Comparison of ENCODE assay signal across 15 cellular contexts in the genomic region with DNA sequence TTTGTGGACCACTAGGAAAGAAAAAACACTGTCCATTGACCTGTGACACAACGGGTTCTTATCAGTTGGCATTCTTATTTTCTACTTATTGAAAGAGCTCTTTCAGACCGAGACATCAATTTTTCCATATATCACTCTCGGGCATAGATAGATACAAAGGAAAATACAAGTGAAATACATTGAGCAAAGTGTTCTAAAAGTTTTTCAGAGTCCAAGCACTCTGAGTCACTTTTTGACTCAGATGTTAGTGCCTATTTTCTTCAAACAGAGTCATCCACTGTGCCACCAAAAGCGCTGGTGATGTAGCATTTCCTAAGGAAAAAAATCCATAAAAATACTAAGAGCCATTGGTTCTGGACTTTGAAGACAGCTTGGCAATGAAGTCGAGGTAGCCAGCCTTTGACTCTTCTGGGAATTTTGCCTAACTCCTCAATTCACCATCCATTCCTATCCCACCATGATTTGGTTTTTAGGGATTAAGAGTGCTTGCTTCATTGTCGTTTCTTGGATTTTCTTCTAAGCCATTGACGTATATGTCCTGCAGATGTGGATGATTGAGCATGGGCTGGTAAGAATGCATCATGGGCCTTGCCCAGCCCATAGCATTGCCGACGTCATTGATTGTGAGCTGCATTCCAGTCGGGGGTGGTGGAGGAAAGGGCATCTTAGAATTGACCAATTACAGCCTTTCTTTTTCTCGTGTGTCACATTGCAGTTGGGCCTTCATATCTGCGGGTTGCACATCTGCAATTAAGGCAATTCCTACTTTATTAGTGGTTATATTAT. TPM values are rescaled to one million over a fixed set of nuclear protein-coding genes. Genes with fewer than 3 reads are reported as not detected.
DNase-seq lines count a peak whose midpoint lies in the region; ATAC-seq and TF ChIP-seq lines count a peak whose summit lies in the region.
"Had no signal": no experiment of that assay in that cellular context is flagged by ENCODE, and none has a peak within 500 bp of the region (broad histone marks: within the 10 kb centered on the region; RNA-seq: fewer than 3 reads in every experiment).

No MANE protein-coding gene starts in this region.

- peaks cover 11% of the 10 kb centered on the region for H3K36me3 Mint-ChIP-seq in activated CD8-positive, alpha-beta memory T cell treated with anti-CD3 and anti-CD28 coated beads, Interleukin-2, amount 10 ng/mL, durations not matched to agents 7 days and 5 days
- peaks cover 0 to 2% (median 0%) of the 10 kb centered on the region in 3 donors for H3K36me3 Mint-ChIP-seq in immature natural killer cell

- DNase-seq in activated CD8-positive, alpha-beta memory T cell treated with anti-CD3 and anti-CD28 coated beads for 24 hours: peak; percentile 9
- no peak for DNase-seq in activated CD8-positive, alpha-beta memory T cell treated with anti-CD3 and anti-CD28 coated beads, Interleukin-2, amount 10 ng/mL, durations not matched to agents 7 days and 5 days
- peak; percentile 54 for DNase-seq in RPMI7951 (ENCODE audit: low read depth)
- DNase-seq in epithelial cell of esophagus (ENCODE audit: low read depth): peak; percentile 33
- no peak for DNase-seq in smooth muscle cell (lab: John Stamatoyannopoulos, UW; ENCODE audit: unreplicated experiment)
- DNase-seq in Ammon's horn (ENCODE audit: low spot score): no peak
- DNase-seq in immature natural killer cell: no peak
- DNase-seq in NCI-H2029 (lab: John Stamatoyannopoulos, UW): no peak
- DNase-seq: DMS53; NK-92 treated with Interleukin-12 subunit alpha and Interleukin-12 subunit beta, amount 100 ng/mL, for 24 hours; posterior cingulate gyrus; uterus had no signal

- TF ChIP-seq CTCF in epithelial cell of esophagus (IDR thresholded peaks at IDR 0.05; ENCODE audit: insufficient read depth, low read depth, low read length, missing control alignments): no peak
- no peak for TF ChIP-seq CTCF in smooth muscle cell (IDR thresholded peaks at IDR 0.05; ENCODE audit: borderline replicate concordance, insufficient read depth, poor library complexity, severe bottlenecking)

- H3K36me3 ChIP-seq in smooth muscle cell (ENCODE audit: low read depth): no peaks in the 10 kb centered on the region
- H3K36me3 ChIP-seq: uterus had no signal

- no peak overlapping the region for H3K27ac Mint-ChIP-seq in activated CD8-positive, alpha-beta memory T cell treated with anti-CD3 and anti-CD28 coated beads, Interleukin-2, amount 10 ng/mL, durations not matched to agents 7 days and 5 days
- no peak overlapping the region for H3K27ac Mint-ChIP-seq in immature natural killer cell
- H3K27ac Mint-ChIP-seq: WTC11 had no signal

- peaks cover 91% of the 10 kb centered on the region for H3K79me2 ChIP-seq in smooth muscle cell (ENCODE audit: low read depth)

- H3K4me1 ChIP-seq in smooth muscle cell (ENCODE audit: low read depth): peaks cover 34% of the 10 kb centered on the region
- H3K4me1 ChIP-seq: uterus had no signal

- peaks cover 24% of the 10 kb centered on the region for H4K20me1 ChIP-seq in smooth muscle cell (ENCODE audit: low read depth)

- no peaks in the 10 kb centered on the region for H3K27me3 Mint-ChIP-seq in activated CD8-positive, alpha-beta memory T cell treated with anti-CD3 and anti-CD28 coated beads, Interleukin-2, amount 10 ng/mL, durations not matched to agents 7 days and 5 days
- H3K27me3 Mint-ChIP-seq in immature natural killer cell (ENCODE audit: low read depth in 3 of 3): peaks cover 0 to 3% (median 0%) of the 10 kb centered on the region in 3 donors

- H3K9ac ChIP-seq in smooth muscle cell (ENCODE audit: low read depth): peak overlapping the region; percentile 67
- H3K9ac ChIP-seq: KMS-11 had no signal

- H3K4me1 Mint-ChIP-seq in activated CD8-positive, alpha-beta memory T cell treated with anti-CD3 and anti-CD28 coated beads, Interleukin-2, amount 10 ng/mL, durations not matched to agents 7 days and 5 days: peaks cover 20% of the 10 kb centered on the region
- peaks cover 23 to 59% of the 10 kb centered on the region in 2 donors for H3K4me1 Mint-ChIP-seq in immature natural killer cell

- 56% methylated on average over 12 of the region's 12 CpGs for WGBS in smooth muscle cell (ENCODE audit: low lambda C conversion rate)

- no peaks in the 10 kb centered on the region for H3K9me3 ChIP-seq in smooth muscle cell (replicated peaks; ENCODE audit: low read depth)
- H3K9me3 ChIP-seq: uterus had no signal

- H3K4me3 Mint-ChIP-seq in activated CD8-positive, alpha-beta memory T cell treated with anti-CD3 and anti-CD28 coated beads, Interleukin-2, amount 10 ng/mL, durations not matched to agents 7 days and 5 days: no peak overlapping the region
- H3K4me3 Mint-ChIP-seq in immature natural killer cell: no peak overlapping the region
- H3K4me3 Mint-ChIP-seq: WTC11 had no signal

- H3F3A ChIP-seq in smooth muscle cell (ENCODE audit: low read depth): peaks cover 31% of the 10 kb centered on the region

- peak overlapping the region; percentile 95 for H3K27ac ChIP-seq in smooth muscle cell (ENCODE audit: low read depth)
- H3K27ac ChIP-seq: KMS-11, uterus had no signal

- CTCF ChIA-PET in activated CD8-positive, alpha-beta memory T cell treated with anti-CD3 and anti-CD28 coated beads, Interleukin-2, amount 10 ng/mL, durations not matched to agents 7 days and 5 days (lab: Charles Lee): interaction anchor here (1.4 kb wide), 1 partner anchor 9 kb away, joined by 3 read pairs; no protein-coding TSS in a partner anchor

- H3K9me3 Mint-ChIP-seq in activated CD8-positive, alpha-beta memory T cell treated with anti-CD3 and anti-CD28 coated beads, Interleukin-2, amount 10 ng/mL, durations not matched to agents 7 days and 5 days (ENCODE audit: low read depth): peaks cover 2% of the 10 kb centered on the region
- H3K9me3 Mint-ChIP-seq in immature natural killer cell: no peaks in the 10 kb centered on the region

- no peaks in the 10 kb centered on the region for H3K27me3 ChIP-seq in smooth muscle cell (ENCODE audit: low read depth)
- H3K27me3 ChIP-seq: uterus had no signal

- H3K4me3 ChIP-seq in epithelial cell of esophagus (ENCODE audit: low read length): no peak overlapping the region
- H3K4me3 ChIP-seq in smooth muscle cell: no peak overlapping the region
- H3K4me3 ChIP-seq: GM12878, uterus had no signal

- no peak for ATAC-seq in activated CD8-positive, alpha-beta memory T cell treated with anti-CD3 and anti-CD28 coated beads, Interleukin-2, amount 10 ng/mL, durations not matched to agents 7 days and 5 days
- ATAC-seq: GM12878, WTC11 had no signal

- peak overlapping the region; percentile 62 for H3K4me2 ChIP-seq in smooth muscle cell
- H3K4me2 ChIP-seq: KMS-11 had no signal

- H2AFZ ChIP-seq in smooth muscle cell (ENCODE audit: low read depth): no peak overlapping the region

RNA-seq across cellular contexts. Expression of a gene that starts 10.6 kb away (rescaled TPM):
- 10 to 100 TPM; 25.0 to 30.2 TPM for total RNA-seq in activated CD8-positive, alpha-beta memory T cell treated with anti-CD3 and anti-CD28 coated beads, Interleukin-2, amount 10 ng/mL, durations not matched to agents 7 days and 5 days
- 26.6 and 33.3 TPM in 2 replicates for total RNA-seq in RPMI7951 (2014; rRNA removed; shearing (Covaris generic))
- 76.4 and 91.0 TPM in 2 replicates for total RNA-seq in smooth muscle cell
- polyA plus RNA-seq in smooth muscle cell (152 and 162 TPM in 2 replicates), immature natural killer cell (10 to 100 TPM; 18.5 to 30.0 (median 22.5) TPM)

Comparison
In these comparisons a context has a peak if more than half of its experiments do, and no peak if none do; other contexts are left out.
1. DNase-seq: peak in activated CD8-positive, alpha-beta memory T cell treated with anti-CD3 and anti-CD28 coated beads for 24 hours (single experiment), RPMI7951 (single experiment) and epithelial cell of esophagus (single experiment); none in activated CD8-positive, alpha-beta memory T cell treated with anti-CD3 and anti-CD28 coated beads, Interleukin-2, amount 10 ng/mL, durations not matched to agents 7 days and 5 days (single experiment), smooth muscle cell (single experiment), Ammon's horn (single experiment), immature natural killer cell (0 of 3) and NCI-H2029 (single experiment).